ENCODE assay signal across 32 cellular contexts in genomic region chr1:86523670-86524354, GRCh38. TPM values are rescaled to one million over a fixed set of nuclear protein-coding genes. Genes with fewer than 3 reads are reported as not detected.
"Had no signal": no experiment of that assay in that cellular context is flagged by ENCODE, and none has a peak within 500 bp of the region (broad histone marks: within the 10 kb centered on the region; RNA-seq: fewer than 3 reads in every experiment).

No MANE protein-coding gene starts in this region.

- H3K4me3 ChIP-seq: esophagus muscularis mucosa, gastrocnemius medialis had no signal

- H3K27ac ChIP-seq: brain microvascular endothelial cell, esophagus muscularis mucosa, foreskin keratinocyte, gastrocnemius medialis, VCaP had no signal

- ATAC-seq: activated naive CD4-positive, alpha-beta T cell treated with anti-CD3 and anti-CD28 coated beads, Interleukin-2, amount 50 U/mL, for 72 hours; activated T-cell treated with anti-CD3 and anti-CD28 coated beads, Interleukin-2, amount 50 U/mL, for 72 hours; effector memory CD8-positive, alpha-beta T cell; foreskin keratinocyte; gastrocnemius medialis; WTC11 had no signal

- H3K36me3 ChIP-seq: brain microvascular endothelial cell, esophagus muscularis mucosa, gastrocnemius medialis had no signal

- H3K27me3 Mint-ChIP-seq: activated naive CD4-positive, alpha-beta T cell treated with anti-CD3 and anti-CD28 coated beads, Interleukin-2, amount 10 ng/mL, durations not matched to agents 7 days and 5 days; activated naive CD8-positive, alpha-beta T cell treated with anti-CD3 and anti-CD28 coated beads, Interleukin-2, amount 10 ng/mL, durations not matched to agents 7 days and 5 days; central memory CD8-positive, alpha-beta T cell had no signal

- DNase-seq: activated CD4-positive, alpha-beta memory T cell treated with anti-CD3 and anti-CD28 coated beads, Interleukin-2, amount 10 ng/mL, durations not matched to agents 7 days and 5 days; activated CD4-positive, alpha-beta T cell treated with anti-CD3 and anti-CD28 coated beads for 1 hour; activated CD4-positive, alpha-beta T cell treated with anti-CD3 and anti-CD28 coated beads for 4 hours; activated CD4-positive, alpha-beta T cell treated with anti-CD3 and anti-CD28 coated beads, Interleukin-2, amount 10 ng/mL, durations not matched to agents 7 days and 5 days; activated CD4-positive, alpha-beta T cell treated with anti-CD3 and anti-CD28 coated beads, Interleukin-2, amount 50 U/mL, for 4 hours; activated CD8-positive, alpha-beta memory T cell treated with anti-CD3 and anti-CD28 coated beads, Interleukin-2, amount 50 U/mL, for 48 hours; activated gamma-delta T cell; activated naive CD4-positive, alpha-beta T cell; activated naive CD4-positive, alpha-beta T cell treated with anti-CD3 and anti-CD28 coated beads, Interleukin-2, amount 10 ng/mL, durations not matched to agents 7 days and 5 days; activated naive CD8-positive, alpha-beta T cell treated with anti-CD3 and anti-CD28 coated beads, Interleukin-2, amount 10 ng/mL, durations not matched to agents 7 days and 5 days; activated T-cell treated with anti-CD3 and anti-CD28 coated beads for 4 hours; activated T-cell treated with anti-CD3 and anti-CD28 coated beads, Interleukin-2, amount 50 U/mL, for 24 hours; activated T-cell treated with anti-CD3 and anti-CD28 coated beads, Interleukin-2, amount 50 U/mL, for 72 hours; brain microvascular endothelial cell; cortex of kidney; dermis blood vessel endothelial cell; effector CD4-positive, alpha-beta T cell; effector memory CD8-positive, alpha-beta T cell; erythroblast; foreskin keratinocyte; gastrocnemius medialis; T-helper 2 cell had no signal

- H3K9me3 ChIP-seq: esophagus muscularis mucosa, gastrocnemius medialis had no signal

- H3K36me3 Mint-ChIP-seq: activated naive CD4-positive, alpha-beta T cell treated with anti-CD3 and anti-CD28 coated beads, Interleukin-2, amount 10 ng/mL, durations not matched to agents 7 days and 5 days; activated naive CD4-positive, alpha-beta T cell treated with anti-CD3 and anti-CD28 coated beads, Interleukin-2, amount 50 U/mL, for 72 hours; activated naive CD8-positive, alpha-beta T cell treated with anti-CD3 and anti-CD28 coated beads, Interleukin-2, amount 10 ng/mL, durations not matched to agents 7 days and 5 days had no signal

- H3K27ac Mint-ChIP-seq: activated CD4-positive, alpha-beta memory T cell treated with anti-CD3 and anti-CD28 coated beads, Interleukin-2, amount 10 ng/mL, durations not matched to agents 7 days and 5 days; activated CD4-positive, alpha-beta T cell treated with anti-CD3 and anti-CD28 coated beads, Interleukin-2, amount 10 ng/mL, durations not matched to agents 7 days and 5 days; activated naive CD4-positive, alpha-beta T cell treated with anti-CD3 and anti-CD28 coated beads, Interleukin-2, amount 10 ng/mL, durations not matched to agents 7 days and 5 days; activated naive CD4-positive, alpha-beta T cell treated with anti-CD3 and anti-CD28 coated beads, Interleukin-2, amount 50 U/mL, for 72 hours; activated naive CD8-positive, alpha-beta T cell treated with anti-CD3 and anti-CD28 coated beads, Interleukin-2, amount 10 ng/mL, durations not matched to agents 7 days and 5 days; activated T-cell treated with anti-CD3 and anti-CD28 coated beads, Interleukin-2, amount 50 U/mL, for 24 hours; activated T-cell treated with anti-CD3 and anti-CD28 coated beads, Interleukin-2, amount 50 U/mL, for 72 hours; effector memory CD8-positive, alpha-beta T cell; WTC11 had no signal

- H3K27me3 ChIP-seq: brain microvascular endothelial cell, esophagus muscularis mucosa, foreskin keratinocyte, gastrocnemius medialis had no signal

- H3K4me1 ChIP-seq: esophagus muscularis mucosa, foreskin keratinocyte, gastrocnemius medialis had no signal

- H3K9me3 Mint-ChIP-seq: activated CD4-positive, alpha-beta memory T cell treated with anti-CD3 and anti-CD28 coated beads, Interleukin-2, amount 10 ng/mL, durations not matched to agents 7 days and 5 days; activated naive CD4-positive, alpha-beta T cell treated with anti-CD3 and anti-CD28 coated beads, Interleukin-2, amount 10 ng/mL, durations not matched to agents 7 days and 5 days; activated naive CD4-positive, alpha-beta T cell treated with anti-CD3 and anti-CD28 coated beads, Interleukin-2, amount 50 U/mL, for 72 hours; activated naive CD8-positive, alpha-beta T cell treated with anti-CD3 and anti-CD28 coated beads, Interleukin-2, amount 10 ng/mL, durations not matched to agents 7 days and 5 days; activated T-cell treated with anti-CD3 and anti-CD28 coated beads, Interleukin-2, amount 50 U/mL, for 24 hours; activated T-cell treated with anti-CD3 and anti-CD28 coated beads, Interleukin-2, amount 50 U/mL, for 72 hours; central memory CD8-positive, alpha-beta T cell; effector memory CD8-positive, alpha-beta T cell had no signal

- H3K4me3 Mint-ChIP-seq: activated CD4-positive, alpha-beta memory T cell treated with anti-CD3 and anti-CD28 coated beads, Interleukin-2, amount 10 ng/mL, durations not matched to agents 7 days and 5 days; activated CD4-positive, alpha-beta T cell treated with anti-CD3 and anti-CD28 coated beads, Interleukin-2, amount 10 ng/mL, durations not matched to agents 7 days and 5 days; activated naive CD4-positive, alpha-beta T cell treated with anti-CD3 and anti-CD28 coated beads, Interleukin-2, amount 10 ng/mL, durations not matched to agents 7 days and 5 days; activated naive CD8-positive, alpha-beta T cell treated with anti-CD3 and anti-CD28 coated beads, Interleukin-2, amount 10 ng/mL, durations not matched to agents 7 days and 5 days; activated T-cell treated with anti-CD3 and anti-CD28 coated beads, Interleukin-2, amount 50 U/mL, for 24 hours; activated T-cell treated with anti-CD3 and anti-CD28 coated beads, Interleukin-2, amount 50 U/mL, for 72 hours; central memory CD8-positive, alpha-beta T cell; effector memory CD8-positive, alpha-beta T cell; WTC11 had no signal

- H3K4me1 Mint-ChIP-seq: activated CD4-positive, alpha-beta memory T cell treated with anti-CD3 and anti-CD28 coated beads, Interleukin-2, amount 10 ng/mL, durations not matched to agents 7 days and 5 days; activated CD4-positive, alpha-beta T cell treated with anti-CD3 and anti-CD28 coated beads, Interleukin-2, amount 10 ng/mL, durations not matched to agents 7 days and 5 days; activated naive CD4-positive, alpha-beta T cell treated with anti-CD3 and anti-CD28 coated beads, Interleukin-2, amount 10 ng/mL, durations not matched to agents 7 days and 5 days; activated naive CD8-positive, alpha-beta T cell treated with anti-CD3 and anti-CD28 coated beads, Interleukin-2, amount 10 ng/mL, durations not matched to agents 7 days and 5 days; central memory CD8-positive, alpha-beta T cell; WTC11 had no signal

RNA-seq across cellular contexts. Expression of gene CLCA4, which starts 23.1 kb away (rescaled TPM):
- total RNA-seq: activated CD4-positive, alpha-beta memory T cell treated with anti-CD3 and anti-CD28 coated beads, Interleukin-2, amount 10 ng/mL, durations not matched to agents 7 days and 5 days; activated CD4-positive, alpha-beta T cell treated with anti-CD3 and anti-CD28 coated beads, Interleukin-2, amount 10 ng/mL, durations not matched to agents 7 days and 5 days; activated naive CD4-positive, alpha-beta T cell treated with anti-CD3 and anti-CD28 coated beads, Interleukin-2, amount 50 U/mL, for 72 hours; activated naive CD8-positive, alpha-beta T cell treated with anti-CD3 and anti-CD28 coated beads, Interleukin-2, amount 10 ng/mL, durations not matched to agents 7 days and 5 days; activated T-cell treated with anti-CD3 and anti-CD28 coated beads, Interleukin-2, amount 50 U/mL, for 72 hours; astrocyte; cerebellum; dermis blood vessel endothelial cell; foreskin keratinocyte; T-helper 1 cell treated with Interleukin-12 subunit alpha and Interleukin-12 subunit beta and Interleukin-4 antibody, amounts not matched to agents 30 ng/mL and 1 ng/mL, for 36 hours; WTC11 had no signal

RNA-seq across cellular contexts. Expression of gene CLCA1, which starts 55.1 kb away (rescaled TPM):
- total RNA-seq: activated CD4-positive, alpha-beta memory T cell treated with anti-CD3 and anti-CD28 coated beads, Interleukin-2, amount 10 ng/mL, durations not matched to agents 7 days and 5 days; activated CD4-positive, alpha-beta T cell treated with anti-CD3 and anti-CD28 coated beads, Interleukin-2, amount 10 ng/mL, durations not matched to agents 7 days and 5 days; activated naive CD4-positive, alpha-beta T cell treated with anti-CD3 and anti-CD28 coated beads, Interleukin-2, amount 50 U/mL, for 72 hours; activated naive CD8-positive, alpha-beta T cell treated with anti-CD3 and anti-CD28 coated beads, Interleukin-2, amount 10 ng/mL, durations not matched to agents 7 days and 5 days; activated T-cell treated with anti-CD3 and anti-CD28 coated beads, Interleukin-2, amount 50 U/mL, for 72 hours; astrocyte; bronchial epithelial cell; cardiac septum; dermis blood vessel endothelial cell; foreskin keratinocyte; T-helper 1 cell treated with Interleukin-12 subunit alpha and Interleukin-12 subunit beta and Interleukin-4 antibody, amounts not matched to agents 30 ng/mL and 1 ng/mL, for 36 hours had no signal
- polyA plus RNA-seq: foreskin keratinocyte had no signal
